ENCODE assay signal across 12 cellular contexts in the genomic region with DNA sequence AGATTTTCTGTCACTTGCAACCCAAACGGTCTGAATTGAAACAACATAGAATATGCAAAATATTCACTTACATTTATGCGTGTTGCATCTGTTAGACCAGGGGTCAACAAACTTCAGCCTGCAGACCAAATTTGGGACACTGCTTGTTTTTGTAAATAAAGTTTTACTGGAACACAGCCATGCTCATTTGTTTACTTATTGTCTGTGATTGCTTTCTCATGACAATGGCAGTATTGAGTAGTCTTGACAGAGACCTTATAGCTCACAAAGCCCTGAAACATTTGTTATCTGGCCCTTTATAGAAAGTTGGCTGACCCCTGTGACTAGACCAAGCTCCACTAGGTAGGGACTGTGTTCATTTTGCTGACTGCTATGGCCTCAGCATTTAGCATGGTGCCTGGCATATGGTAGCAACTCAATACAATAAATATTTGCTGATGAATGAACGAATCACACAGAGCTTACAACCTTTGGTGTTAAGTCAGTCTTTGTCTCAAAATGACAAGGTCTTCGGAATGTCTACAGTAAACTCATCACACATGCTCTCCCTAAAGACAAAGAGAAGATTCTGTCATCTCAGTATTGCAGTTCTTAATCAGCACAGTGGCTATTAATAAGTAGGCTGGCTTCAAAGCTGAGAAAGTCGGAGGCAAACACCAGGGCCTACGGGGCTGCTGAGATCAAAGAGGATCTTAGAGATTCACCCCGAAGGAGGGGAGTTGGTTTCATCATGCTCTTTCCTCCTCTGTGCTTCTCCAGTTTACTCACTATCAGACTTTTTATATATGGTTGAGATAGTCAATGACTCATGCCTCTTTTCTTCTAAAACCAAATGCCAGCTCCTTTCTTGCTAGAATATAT.
DNase-seq lines count a peak whose midpoint lies in the region; ATAC-seq and TF ChIP-seq lines count a peak whose summit lies in the region.
"Had no signal": no experiment of that assay in that cellular context is flagged by ENCODE, and none has a peak within 500 bp of the region (broad histone marks: within the 10 kb centered on the region; RNA-seq: fewer than 3 reads in every experiment).

No MANE protein-coding gene starts in this region.

- H3K36me3 Mint-ChIP-seq in activated T-cell treated with anti-CD3 and anti-CD28 coated beads, Interleukin-2, amount 50 U/mL, for 24 hours (ENCODE audit: low read depth), result no peaks in the 10 kb centered on the region
- H3K36me3 Mint-ChIP-seq: activated naive CD8-positive, alpha-beta T cell treated with anti-CD3 and anti-CD28 coated beads, Interleukin-2, amount 10 ng/mL, durations not matched to agents 7 days and 5 days had no signal

- TF ChIP-seq POLR2A in thyroid gland (IDR thresholded peaks at IDR 0.05), result no peak

- intact Hi-C loops in thyroid gland (cut with DNase I), result no loop called here

- H3K9me3 ChIP-seq in thyroid gland, result no peaks in the 10 kb centered on the region
- H3K9me3 ChIP-seq: SJCRH30 had no signal

- no peaks in the 10 kb centered on the region for H3K4me1 ChIP-seq in thyroid gland
- H3K4me1 ChIP-seq: SJCRH30 had no signal

- no peak overlapping the region for H3K27ac ChIP-seq in thyroid gland
- H3K27ac ChIP-seq: SJCRH30 had no signal

- no peak overlapping the region for H3K4me3 Mint-ChIP-seq in activated T-cell treated with anti-CD3 and anti-CD28 coated beads, Interleukin-2, amount 50 U/mL, for 24 hours
- H3K4me3 Mint-ChIP-seq: activated naive CD8-positive, alpha-beta T cell treated with anti-CD3 and anti-CD28 coated beads, Interleukin-2, amount 10 ng/mL, durations not matched to agents 7 days and 5 days had no signal

- no peaks in the 10 kb centered on the region for H3K36me3 ChIP-seq in thyroid gland

- DNase-seq in activated T-cell treated with anti-CD3 and anti-CD28 coated beads, Interleukin-2, amount 50 U/mL, for 24 hours, result peak; percentile 39
- peak; percentile 25 to 32 for DNase-seq in stimulated activated CD4-positive, alpha-beta T cell treated with anti-CD3 and anti-CD28 coated beads, Interleukin-2, amount 100 ng/mL, for 48 hours
- DNase-seq in thyroid gland (no peak), NCI-H1092 (lab: John Stamatoyannopoulos, UW) (no peak), NCI-H1417 (lab: John Stamatoyannopoulos, UW) (no peak)
- DNase-seq: activated naive CD8-positive, alpha-beta T cell treated with anti-CD3 and anti-CD28 coated beads, Interleukin-2, amount 10 ng/mL, durations not matched to agents 7 days and 5 days; mammary epithelial cell; NCI-H2081 treated with DMSO at 0.1 percent for 48 hours; SJCRH30 had no signal

- H3K9me3 Mint-ChIP-seq in activated T-cell treated with anti-CD3 and anti-CD28 coated beads, Interleukin-2, amount 50 U/mL, for 24 hours, result no peaks in the 10 kb centered on the region

- ATAC-seq in GM19035 (IDR thresholded peaks at IDR 0.05; ENCODE audit: unreplicated experiment) (peak; percentile 80), HG02623 (IDR thresholded peaks at IDR 0.05; ENCODE audit: unreplicated experiment) (peak; percentile 53), HG03196 (IDR thresholded peaks at IDR 0.05; ENCODE audit: unreplicated experiment) (no peak)

- 70 to 88% methylated on average over 7 of the region's 7 CpGs for WGBS in thyroid gland, 2 donors

- no peak overlapping the region for H3K4me3 ChIP-seq in thyroid gland (replicated peaks in 1 of 3)
- H3K4me3 ChIP-seq: SJCRH30 had no signal

- peak overlapping the region; percentile 91 for H3K27ac Mint-ChIP-seq in activated T-cell treated with anti-CD3 and anti-CD28 coated beads, Interleukin-2, amount 50 U/mL, for 24 hours
- H3K27ac Mint-ChIP-seq: activated naive CD8-positive, alpha-beta T cell treated with anti-CD3 and anti-CD28 coated beads, Interleukin-2, amount 10 ng/mL, durations not matched to agents 7 days and 5 days had no signal

- no peaks in the 10 kb centered on the region for H3K27me3 Mint-ChIP-seq in activated T-cell treated with anti-CD3 and anti-CD28 coated beads, Interleukin-2, amount 50 U/mL, for 24 hours
- H3K27me3 Mint-ChIP-seq: activated naive CD8-positive, alpha-beta T cell treated with anti-CD3 and anti-CD28 coated beads, Interleukin-2, amount 10 ng/mL, durations not matched to agents 7 days and 5 days had no signal

- H3K27me3 ChIP-seq in thyroid gland, result no peaks in the 10 kb centered on the region
- H3K27me3 ChIP-seq: SJCRH30 had no signal

- peaks cover 35% of the 10 kb centered on the region for H3K4me1 Mint-ChIP-seq in activated T-cell treated with anti-CD3 and anti-CD28 coated beads, Interleukin-2, amount 50 U/mL, for 24 hours (ENCODE audit: low read depth)
- H3K4me1 Mint-ChIP-seq: activated naive CD8-positive, alpha-beta T cell treated with anti-CD3 and anti-CD28 coated beads, Interleukin-2, amount 10 ng/mL, durations not matched to agents 7 days and 5 days had no signal

- TF ChIP-seq CTCF in thyroid gland (IDR thresholded peaks at IDR 0.05), result no peak

Comparison
In these comparisons a context has a peak if more than half of its experiments do, and no peak if none do; other contexts are left out.
1. DNase-seq: peak in activated T-cell treated with anti-CD3 and anti-CD28 coated beads, Interleukin-2, amount 50 U/mL, for 24 hours (single experiment) and stimulated activated CD4-positive, alpha-beta T cell treated with anti-CD3 and anti-CD28 coated beads, Interleukin-2, amount 100 ng/mL, for 48 hours (2 of 2); none in thyroid gland (0 of 2), NCI-H1092 (single experiment) and NCI-H1417 (0 of 3).